17 cellular contexts compared by ENCODE assay signal in the genomic region with DNA sequence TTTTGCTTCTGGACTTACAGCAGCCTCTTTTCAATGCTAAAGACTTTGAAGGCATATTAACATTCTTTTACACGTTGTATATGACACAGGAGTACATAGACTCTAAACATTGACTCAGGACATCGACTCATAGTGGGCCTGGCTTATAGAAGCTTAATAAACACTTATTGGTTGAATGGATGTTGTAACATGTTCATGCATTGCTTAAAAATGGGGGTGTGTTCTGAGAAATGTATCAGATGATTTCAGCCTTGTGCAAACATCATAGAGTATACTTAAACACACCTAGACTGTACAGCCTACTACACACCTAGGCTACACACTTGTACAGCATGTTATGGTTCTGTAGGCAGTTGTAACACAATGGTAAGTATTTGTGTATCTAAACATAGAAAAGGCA. TPM values are rescaled to one million over a fixed set of nuclear protein-coding genes. Genes with fewer than 3 reads are reported as not detected.
DNase-seq lines count a peak whose midpoint lies in the region; ATAC-seq and TF ChIP-seq lines count a peak whose summit lies in the region.
"Had no signal": no experiment of that assay in that cellular context is flagged by ENCODE, and none has a peak within 500 bp of the region (broad histone marks: within the 10 kb centered on the region; RNA-seq: fewer than 3 reads in every experiment).

No MANE protein-coding gene starts in this region.

- peak overlapping the region; percentile 40; the same call in 1 of the 2 replicates for H3K27ac ChIP-seq in RWPE1
- H3K27ac ChIP-seq: KMS-11 had no signal

- POLR2A ChIA-PET in activated CD4-positive, alpha-beta memory T cell treated with anti-CD3 and anti-CD28 coated beads for 36 hours (lab: Charles Lee) = no interaction called here
- POLR2A ChIA-PET in activated CD4-positive, alpha-beta memory T cell treated with anti-CD3 and anti-CD28 coated beads, Interleukin-2, amount 10 ng/mL, durations not matched to agents 7 days and 5 days (lab: Charles Lee) = no interaction called here
- POLR2A ChIA-PET in RWPE1 (lab: Yijun Ruan, JAX; ENCODE audit: low non-redundant PET) = no interaction called here

- no peak for ATAC-seq in GM18858 (IDR thresholded peaks at IDR 0.05; ENCODE audit: unreplicated experiment)
- ATAC-seq: Right ventricle myocardium inferior; stimulated activated naive B cell treated with anti-CD40 and anti-IgM and Interleukin-4, amounts not matched to agents 10 μg/mL and 1 μg/mL and 100 μg/mL, for 72 hours had no signal

- H3K27ac Mint-ChIP-seq in activated CD4-positive, alpha-beta memory T cell treated with anti-CD3 and anti-CD28 coated beads for 36 hours = peak overlapping the region; percentile 24
- H3K27ac Mint-ChIP-seq in activated CD4-positive, alpha-beta memory T cell treated with anti-CD3 and anti-CD28 coated beads, Interleukin-2, amount 10 ng/mL, durations not matched to agents 7 days and 5 days = no peak overlapping the region
- H3K27ac Mint-ChIP-seq: activated naive CD4-positive, alpha-beta T cell treated with anti-CD3 and anti-CD28 coated beads, Interleukin-2, amount 10 ng/mL, durations not matched to agents 7 days and 5 days; B cell; stimulated activated naive B cell treated with anti-CD40 and anti-IgM and Interleukin-4, amounts not matched to agents 10 μg/mL and 1 μg/mL and 100 μg/mL, for 72 hours had no signal

- no peak overlapping the region for H3K4me3 Mint-ChIP-seq in activated CD4-positive, alpha-beta memory T cell treated with anti-CD3 and anti-CD28 coated beads for 36 hours
- H3K4me3 Mint-ChIP-seq in activated CD4-positive, alpha-beta memory T cell treated with anti-CD3 and anti-CD28 coated beads, Interleukin-2, amount 10 ng/mL, durations not matched to agents 7 days and 5 days = no peak overlapping the region
- H3K4me3 Mint-ChIP-seq: activated naive CD4-positive, alpha-beta T cell treated with anti-CD3 and anti-CD28 coated beads, Interleukin-2, amount 10 ng/mL, durations not matched to agents 7 days and 5 days; B cell; neural crest cell; stimulated activated naive B cell treated with anti-CD40 and anti-IgM and Interleukin-4, amounts not matched to agents 10 μg/mL and 1 μg/mL and 100 μg/mL, for 72 hours had no signal

- no peaks in the 10 kb centered on the region for H3K9me3 Mint-ChIP-seq in activated CD4-positive, alpha-beta memory T cell treated with anti-CD3 and anti-CD28 coated beads for 36 hours
- no peaks in the 10 kb centered on the region for H3K9me3 Mint-ChIP-seq in activated CD4-positive, alpha-beta memory T cell treated with anti-CD3 and anti-CD28 coated beads, Interleukin-2, amount 10 ng/mL, durations not matched to agents 7 days and 5 days
- H3K9me3 Mint-ChIP-seq: activated naive CD4-positive, alpha-beta T cell treated with anti-CD3 and anti-CD28 coated beads, Interleukin-2, amount 10 ng/mL, durations not matched to agents 7 days and 5 days; neural crest cell; stimulated activated naive B cell treated with anti-CD40 and anti-IgM and Interleukin-4, amounts not matched to agents 10 μg/mL and 1 μg/mL and 100 μg/mL, for 72 hours had no signal

- H3K4me1 Mint-ChIP-seq in activated CD4-positive, alpha-beta memory T cell treated with anti-CD3 and anti-CD28 coated beads for 36 hours (ENCODE audit: low read depth) = peaks cover 17% of the 10 kb centered on the region
- H3K4me1 Mint-ChIP-seq in activated CD4-positive, alpha-beta memory T cell treated with anti-CD3 and anti-CD28 coated beads, Interleukin-2, amount 10 ng/mL, durations not matched to agents 7 days and 5 days = peaks cover 12% of the 10 kb centered on the region
- H3K4me1 Mint-ChIP-seq: neural crest cell had no signal

- no peak overlapping the region for H3K4me3 ChIP-seq in fibroblast of the aortic adventitia (ENCODE audit: low read depth, low read length)

- no peaks in the 10 kb centered on the region for H3K27me3 Mint-ChIP-seq in activated CD4-positive, alpha-beta memory T cell treated with anti-CD3 and anti-CD28 coated beads for 36 hours
- no peaks in the 10 kb centered on the region for H3K27me3 Mint-ChIP-seq in activated CD4-positive, alpha-beta memory T cell treated with anti-CD3 and anti-CD28 coated beads, Interleukin-2, amount 10 ng/mL, durations not matched to agents 7 days and 5 days
- H3K27me3 Mint-ChIP-seq: activated naive CD4-positive, alpha-beta T cell treated with anti-CD3 and anti-CD28 coated beads, Interleukin-2, amount 10 ng/mL, durations not matched to agents 7 days and 5 days; B cell; stimulated activated naive B cell treated with anti-CD40 and anti-IgM and Interleukin-4, amounts not matched to agents 10 μg/mL and 1 μg/mL and 100 μg/mL, for 72 hours had no signal

- intact Hi-C loops in activated CD4-positive, alpha-beta memory T cell treated with anti-CD3 and anti-CD28 coated beads for 36 hours (cut with micrococcal nuclease) = no loop called here

- H3K36me3 Mint-ChIP-seq in activated CD4-positive, alpha-beta memory T cell treated with anti-CD3 and anti-CD28 coated beads for 36 hours = peaks cover 12% of the 10 kb centered on the region
- peaks cover 21% of the 10 kb centered on the region for H3K36me3 Mint-ChIP-seq in activated CD4-positive, alpha-beta memory T cell treated with anti-CD3 and anti-CD28 coated beads, Interleukin-2, amount 10 ng/mL, durations not matched to agents 7 days and 5 days (ENCODE audit: low read depth)

- DNase-seq in activated CD4-positive, alpha-beta memory T cell treated with anti-CD3 and anti-CD28 coated beads for 36 hours = no peak
- no peak for DNase-seq in activated CD4-positive, alpha-beta memory T cell treated with anti-CD3 and anti-CD28 coated beads, Interleukin-2, amount 10 ng/mL, durations not matched to agents 7 days and 5 days
- DNase-seq in RWPE1 (ENCODE audit: low spot score) (peak; percentile 79), fibroblast of the aortic adventitia (ENCODE audit: low read depth) (peak; percentile 62), stromal cell of bone marrow (ENCODE audit: low read depth) (peak; percentile 57), medulla oblongata (ENCODE audit: extremely low spot score) (no peak), T-helper 2 cell (no peak)
- DNase-seq: activated CD4-positive, alpha-beta T cell treated with anti-CD3 and anti-CD28 coated beads for 1 hour; activated naive CD4-positive, alpha-beta T cell treated with anti-CD3 and anti-CD28 coated beads, Interleukin-2, amount 10 ng/mL, durations not matched to agents 7 days and 5 days; GDM1; NCI-H2227 treated with DMSO at 0.1 percent for 48 hours; stimulated activated naive B cell treated with anti-CD40 and anti-IgM and Interleukin-4, amounts not matched to agents 10 μg/mL and 1 μg/mL and 100 μg/mL, for 72 hours had no signal

- CTCF ChIA-PET in activated CD4-positive, alpha-beta memory T cell treated with anti-CD3 and anti-CD28 coated beads for 36 hours (lab: Charles Lee) = no interaction called here
- CTCF ChIA-PET in activated CD4-positive, alpha-beta memory T cell treated with anti-CD3 and anti-CD28 coated beads, Interleukin-2, amount 10 ng/mL, durations not matched to agents 7 days and 5 days (lab: Charles Lee) = no interaction called here
- CTCF ChIA-PET in RWPE1 (lab: Yijun Ruan, JAX) = interaction anchor here (0.7 kb wide), 1 partner anchor 57 kb away, joined by 3 read pairs; no protein-coding TSS in a partner anchor

- TF ChIP-seq CTCF in RWPE1 (conservative IDR thresholded peaks at IDR 0.05; ENCODE audit: low read depth) (no peak), fibroblast of the aortic adventitia (IDR thresholded peaks at IDR 0.05; ENCODE audit: insufficient read depth, low read length) (no peak)

RNA-seq across cellular contexts. Expression of a gene that starts 17.9 kb away (rescaled TPM):
- 10 to 100 TPM; 51.5 to 52.0 TPM for total RNA-seq in activated CD4-positive, alpha-beta memory T cell treated with anti-CD3 and anti-CD28 coated beads for 36 hours
- total RNA-seq in activated CD4-positive, alpha-beta memory T cell treated with anti-CD3 and anti-CD28 coated beads, Interleukin-2, amount 10 ng/mL, durations not matched to agents 7 days and 5 days = 10 to 100 TPM; 71.7 to 72.8 TPM
- 61.5 and 76.9 TPM in 2 replicates for total RNA-seq in fibroblast of the aortic adventitia (ENCODE audit: low replicate concordance)

Comparison
In these comparisons a context has a peak if more than half of its experiments do, and no peak if none do; other contexts are left out.
1. DNase-seq: peak in RWPE1 (single experiment), fibroblast of the aortic adventitia (single experiment) and stromal cell of bone marrow (single experiment); none in activated CD4-positive, alpha-beta memory T cell treated with anti-CD3 and anti-CD28 coated beads for 36 hours (single experiment), activated CD4-positive, alpha-beta memory T cell treated with anti-CD3 and anti-CD28 coated beads, Interleukin-2, amount 10 ng/mL, durations not matched to agents 7 days and 5 days (single experiment), medulla oblongata (single experiment) and T-helper 2 cell (0 of 5).